1 cellular context compared by ENCODE assay signal in the genomic region with DNA sequence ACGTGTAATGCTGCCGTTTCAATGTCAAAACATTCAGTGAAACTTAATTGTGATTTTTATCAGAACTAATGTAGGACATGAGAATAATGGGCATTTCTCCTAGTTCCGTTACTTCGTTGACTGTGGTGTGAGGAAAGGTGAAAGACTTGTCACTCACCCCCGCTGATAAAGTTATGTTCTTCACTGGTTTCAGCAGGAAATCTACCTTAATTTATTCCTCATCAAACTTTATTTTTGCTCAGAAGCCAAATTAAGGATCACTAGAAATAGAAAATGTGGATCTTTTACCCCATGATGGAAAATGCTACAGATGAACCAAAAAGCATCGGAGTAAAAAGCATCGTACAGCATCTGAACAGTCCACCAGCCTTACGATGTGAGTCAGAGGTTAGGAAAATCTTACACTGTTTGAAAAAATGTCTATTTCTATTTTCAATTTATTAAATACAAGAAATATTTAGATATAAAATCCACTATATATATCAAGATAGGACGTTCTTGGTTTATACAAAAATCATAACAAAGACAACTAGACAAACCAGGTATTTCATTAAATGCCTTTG.
TF ChIP-seq lines count a peak whose summit lies in the region.

No MANE protein-coding gene starts in this region.

TF ChIP-seq in SK-N-SH, 30 proteins besides CTCF, POLR2A, EP300 and RAD21 (continued from another document):
- TF ChIP-seq, protein P1, sequence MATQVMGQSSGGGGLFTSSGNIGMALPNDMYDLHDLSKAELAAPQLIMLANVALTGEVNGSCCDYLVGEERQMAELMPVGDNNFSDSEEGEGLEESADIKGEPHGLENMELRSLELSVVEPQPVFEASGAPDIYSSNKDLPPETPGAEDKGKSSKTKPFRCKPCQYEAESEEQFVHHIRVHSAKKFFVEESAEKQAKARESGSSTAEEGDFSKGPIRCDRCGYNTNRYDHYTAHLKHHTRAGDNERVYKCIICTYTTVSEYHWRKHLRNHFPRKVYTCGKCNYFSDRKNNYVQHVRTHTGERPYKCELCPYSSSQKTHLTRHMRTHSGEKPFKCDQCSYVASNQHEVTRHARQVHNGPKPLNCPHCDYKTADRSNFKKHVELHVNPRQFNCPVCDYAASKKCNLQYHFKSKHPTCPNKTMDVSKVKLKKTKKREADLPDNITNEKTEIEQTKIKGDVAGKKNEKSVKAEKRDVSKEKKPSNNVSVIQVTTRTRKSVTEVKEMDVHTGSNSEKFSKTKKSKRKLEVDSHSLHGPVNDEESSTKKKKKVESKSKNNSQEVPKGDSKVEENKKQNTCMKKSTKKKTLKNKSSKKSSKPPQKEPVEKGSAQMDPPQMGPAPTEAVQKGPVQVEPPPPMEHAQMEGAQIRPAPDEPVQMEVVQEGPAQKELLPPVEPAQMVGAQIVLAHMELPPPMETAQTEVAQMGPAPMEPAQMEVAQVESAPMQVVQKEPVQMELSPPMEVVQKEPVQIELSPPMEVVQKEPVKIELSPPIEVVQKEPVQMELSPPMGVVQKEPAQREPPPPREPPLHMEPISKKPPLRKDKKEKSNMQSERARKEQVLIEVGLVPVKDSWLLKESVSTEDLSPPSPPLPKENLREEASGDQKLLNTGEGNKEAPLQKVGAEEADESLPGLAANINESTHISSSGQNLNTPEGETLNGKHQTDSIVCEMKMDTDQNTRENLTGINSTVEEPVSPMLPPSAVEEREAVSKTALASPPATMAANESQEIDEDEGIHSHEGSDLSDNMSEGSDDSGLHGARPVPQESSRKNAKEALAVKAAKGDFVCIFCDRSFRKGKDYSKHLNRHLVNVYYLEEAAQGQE (IDR thresholded peaks at IDR 0.05; ENCODE audit: low read depth, low read length), result no peak
- TF ChIP-seq RXRA (IDR thresholded peaks at IDR 0.05; ENCODE audit: borderline replicate concordance, low read depth), result no peak
